ENCODE assay signal across 8 cellular contexts in the genomic region with DNA sequence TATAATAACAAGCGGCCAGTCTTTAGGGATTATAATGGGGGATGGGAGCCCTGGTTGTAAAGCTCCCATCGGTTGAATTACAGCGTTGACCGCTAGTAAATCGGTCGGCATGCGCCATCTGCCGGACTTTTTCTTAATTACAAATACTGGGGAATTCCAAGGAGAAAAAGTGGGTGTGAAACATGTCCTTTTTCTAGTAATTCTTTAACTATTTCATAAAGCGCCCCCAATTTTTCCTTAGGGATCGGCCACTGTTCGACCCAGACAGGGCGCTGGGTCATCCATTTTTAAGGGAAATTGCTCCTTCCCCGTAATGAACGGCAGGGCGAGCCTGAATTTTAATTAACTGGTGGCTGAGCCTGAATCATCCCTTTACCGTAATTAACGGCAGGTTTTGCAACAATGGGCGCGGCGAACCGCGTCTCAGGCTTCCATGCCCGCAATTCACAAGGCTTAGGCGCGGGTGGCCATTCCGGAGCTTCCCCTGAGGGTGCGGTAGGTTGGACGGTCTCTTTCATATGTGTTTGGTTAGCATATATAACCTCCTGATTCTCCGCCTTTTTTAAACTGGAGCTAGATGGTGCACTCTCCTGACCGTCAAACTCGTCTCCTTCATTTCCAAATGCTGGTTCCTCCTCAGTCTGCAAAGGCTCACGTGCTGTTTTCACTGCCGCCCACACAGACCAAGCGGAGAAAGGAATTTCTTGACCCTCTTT. TPM values are rescaled to one million over a fixed set of nuclear protein-coding genes. Genes with fewer than 3 reads are reported as not detected.
DNase-seq lines count a peak whose midpoint lies in the region; ATAC-seq, FAIRE-seq and TF ChIP-seq lines count a peak whose summit lies in the region.

No MANE protein-coding gene starts in this region.

- no peak overlapping the region for H3K9ac ChIP-seq in HepG2 (ENCODE audit: insufficient read depth, low read depth, low read length)

- TF ChIP-seq CTCF in dorsolateral prefrontal cortex (IDR thresholded peaks at IDR 0.05 in 54 of 56, conservative IDR thresholded peaks at IDR 0.05 in 2 of 56; ENCODE audit: low read depth in 1 of 56, partially characterized antibody in 56 of 56) (peak; percentile 44 to 85 (median 72)), HepG2 (CRISPR knock-in tag; IDR thresholded peaks at IDR 0.05) (peak; percentile 69)

- H3K27ac ChIP-seq in dorsolateral prefrontal cortex = peak overlapping the region in 21 of 59 donors; percentile 10 to 70 (median 39)
- H3K27ac ChIP-seq in HepG2 (ENCODE audit: extremely low read length, insufficient read depth, low read length) = no peak overlapping the region

- POLR2A ChIA-PET in activated CD4-positive, alpha-beta T cell treated with anti-CD3 and anti-CD28 coated beads, Interleukin-2, amount 10 ng/mL, durations not matched to agents 7 days and 5 days (lab: Charles Lee) = interaction anchor here (0.7 kb wide), 1 partner anchor 102 kb away, joined by 3 read pairs; no protein-coding TSS in a partner anchor
- POLR2A ChIA-PET in HepG2 (lab: Yijun Ruan, JAX) = interaction anchor here (2.0 kb wide), 1 partner anchor 231 kb away, joined by 7 read pairs; no protein-coding TSS in a partner anchor

- H3K9me3 Mint-ChIP-seq in activated CD4-positive, alpha-beta T cell treated with anti-CD3 and anti-CD28 coated beads, Interleukin-2, amount 10 ng/mL, durations not matched to agents 7 days and 5 days = no peaks in the 10 kb centered on the region

- CTCF ChIA-PET in activated CD4-positive, alpha-beta T cell treated with anti-CD3 and anti-CD28 coated beads, Interleukin-2, amount 10 ng/mL, durations not matched to agents 7 days and 5 days (lab: Charles Lee) = interaction anchor here (0.6 to 3.6 kb wide), 10 partner anchors 12 to 1531 kb away, joined by 3 to 17 read pairs (median 4); a partner anchor contains a TSS
- CTCF ChIA-PET in HepG2 (lab: Yijun Ruan, JAX; ENCODE audit: low intra/inter-chr PET ratio, low total read pairs) = interaction anchor here (1.2 to 2.5 kb wide), 2 partner anchors 148 to 231 kb away, joined by 6 to 29 read pairs; no protein-coding TSS in a partner anchor

- peak; percentile 45; the same call in 2 of the 3 replicates for ATAC-seq in HepG2
- ATAC-seq in GM21367 (IDR thresholded peaks at IDR 0.05; ENCODE audit: unreplicated experiment) = no peak

- DNase-seq in ACHN = peak; percentile 69
- DNase-seq in H54 (ENCODE audit: insufficient read length, low spot score) = peak; percentile 31
- DNase-seq in NCI-H460 (ENCODE audit: extremely low read depth, low read depth) = peak; percentile 61
- peak; percentile 62 for DNase-seq in activated CD4-positive, alpha-beta T cell treated with anti-CD3 and anti-CD28 coated beads, Interleukin-2, amount 10 ng/mL, durations not matched to agents 7 days and 5 days
- DNase-seq in dorsolateral prefrontal cortex = peak in 9 of 10 donors; percentile 46 to 81 (median 66)
- peak; percentile 60 for DNase-seq in HepG2 (ENCODE audit: low spot score)
- DNase-seq in stimulated activated CD4-positive, alpha-beta T cell treated with anti-CD3 and anti-CD28 coated beads, Interleukin-2, amount 100 ng/mL, for 48 hours = peak; percentile 57 to 74

- H3K36me3 ChIP-seq in HepG2 (replicated peaks in 1 of 2; ENCODE audit: control insufficient read depth in 1 of 2, insufficient read depth in 2 of 2, low read length in 2 of 2) = no peaks in the 10 kb centered on the region

- H3K79me2 ChIP-seq in HepG2 (ENCODE audit: insufficient read depth, low read length) = no peaks in the 10 kb centered on the region

- no peaks in the 10 kb centered on the region; the same call in 1 of the 2 replicates for H3K9me3 ChIP-seq in HepG2 (ENCODE audit: low read length)

- 6% methylated on average over 23 of the region's 34 CpGs for WGBS in HepG2 (ENCODE audit: low lambda C conversion rate)

- H2AFZ ChIP-seq in HepG2 (ENCODE audit: low read length) = no peak overlapping the region

- H4K20me1 ChIP-seq in HepG2 (ENCODE audit: insufficient read depth, low read length) = no peaks in the 10 kb centered on the region

- 0 out of 2 replicates have a peak, but pooled peaks cover 4% of the 10 kb centered on the region for H3K4me1 ChIP-seq in HepG2 (ENCODE audit: insufficient read depth, low read length)

- H3K4me3 Mint-ChIP-seq in activated CD4-positive, alpha-beta T cell treated with anti-CD3 and anti-CD28 coated beads, Interleukin-2, amount 10 ng/mL, durations not matched to agents 7 days and 5 days = no peak overlapping the region

- H3K36me3 Mint-ChIP-seq in activated CD4-positive, alpha-beta T cell treated with anti-CD3 and anti-CD28 coated beads, Interleukin-2, amount 10 ng/mL, durations not matched to agents 7 days and 5 days (ENCODE audit: low read depth) = no peaks in the 10 kb centered on the region

- no peak for TF ChIP-seq EP300 in HepG2 (IDR thresholded peaks at IDR 0.05; ENCODE audit: low read depth in 2 of 2, low read length in 2 of 2)
- no peak for TF ChIP-seq EP300 in HepG2 (CRISPR knock-in tag; IDR thresholded peaks at IDR 0.05; ENCODE audit: borderline replicate concordance)

- peaks cover 41% of the 10 kb centered on the region for H3K27me3 Mint-ChIP-seq in activated CD4-positive, alpha-beta T cell treated with anti-CD3 and anti-CD28 coated beads, Interleukin-2, amount 10 ng/mL, durations not matched to agents 7 days and 5 days

- peaks cover 0 to 9% (median 0%) of the 10 kb centered on the region in 45 donors for H3K27me3 ChIP-seq in dorsolateral prefrontal cortex
- peaks cover 0 to 36% of the 10 kb centered on the region in 2 experiments for H3K27me3 ChIP-seq in HepG2 (ENCODE audit: control insufficient read depth in 1 of 2, insufficient read depth in 2 of 2, low read length in 2 of 2)

- in situ Hi-C loops in ACHN (cut with HindIII; ENCODE audit: low pct_ligation_motif_present, low pct_unique_long_range_greater_than_20kb, low sequenced_read_pairs) (no loop called here), HepG2 (cut with HindIII; ENCODE audit: extremely low pct_ligation_motif_present, low pct_unique_long_range_greater_than_20kb) (loop anchor here (10.0 kb wide), 2 partner anchors 115 to 235 kb away; a partner anchor contains a TSS)

- intact Hi-C loops in dorsolateral prefrontal cortex (cut with DNase I) = loop anchor here (1.0 to 10.0 kb wide), 8 partner anchors 117 to 692 kb away; a partner anchor contains a TSS
- intact Hi-C loops in HepG2 (cut with micrococcal nuclease; ENCODE audit: unreplicated experiment) = loop anchor here (2.0 kb wide), 3 partner anchors 51 to 445 kb away; a partner anchor contains a TSS

- TF ChIP-seq RAD21 in HepG2 (CRISPR knock-in tag; IDR thresholded peaks at IDR 0.05) = peak; percentile 65; the same call in 1 of the 2 replicates

- H3K4me3 ChIP-seq in dorsolateral prefrontal cortex (peak overlapping the region in 58 of 59 donors; percentile 16 to 68 (median 44)), HepG2 (replicated peaks in 1 of 3; ENCODE audit: insufficient read depth in 1 of 3, low read depth in 2 of 3, low read length in 3 of 3) (no peak overlapping the region)

- FAIRE-seq in H54 (lab: Jason Lieb, UNC) = peak; percentile 70
- FAIRE-seq in HepG2 (lab: Jason Lieb, UNC) = no peak

- peak overlapping the region; percentile 43; the same call in 1 of the 2 replicates for H3K4me2 ChIP-seq in HepG2 (ENCODE audit: low read depth, low read length)

- no peak for TF ChIP-seq POLR2A in H54 (IDR thresholded peaks at IDR 0.05; ENCODE audit: low read depth, low read length)
- TF ChIP-seq POLR2A in HepG2 (IDR thresholded peaks at IDR 0.05; ENCODE audit: insufficient read depth in 1 of 2, low read depth in 2 of 2, low read length in 2 of 2) = no peak

- H3K4me1 Mint-ChIP-seq in activated CD4-positive, alpha-beta T cell treated with anti-CD3 and anti-CD28 coated beads, Interleukin-2, amount 10 ng/mL, durations not matched to agents 7 days and 5 days = peaks cover 3% of the 10 kb centered on the region

- peak overlapping the region; percentile 36 for H3K27ac Mint-ChIP-seq in activated CD4-positive, alpha-beta T cell treated with anti-CD3 and anti-CD28 coated beads, Interleukin-2, amount 10 ng/mL, durations not matched to agents 7 days and 5 days

- no TSS peak for BruUV-seq in HepG2 (replicated peaks; lab: Mats Ljungman, UMichigan)

RNA-seq across cellular contexts. Expression of a gene that starts 30.2 kb away (rescaled TPM):
- 10.9 and 11.2 TPM in 2 replicates for total RNA-seq in NCI-H460 (2014; rRNA removed; shearing (Covaris generic))
- polyA plus RNA-seq in NCI-H460 (2014; cell fraction: nucleus; rRNA removed) = 26.3 and 26.6 TPM in 2 replicates
- total RNA-seq in activated CD4-positive, alpha-beta T cell treated with anti-CD3 and anti-CD28 coated beads, Interleukin-2, amount 10 ng/mL, durations not matched to agents 7 days and 5 days = 10 to 100 TPM in 1 of 2 experiments, 1 to 10 TPM in 1; 9.7 to 11.2 TPM
- 10 to 100 TPM; 47.6 to 92.0 (median 62.5) TPM for total RNA-seq in dorsolateral prefrontal cortex
- 1.3 and 1.7 TPM in 2 replicates for total RNA-seq in HepG2 (2016; rRNA removed; fragmentation: Illumina TruSeq; extraction: Trizol)
- total RNA-seq in HepG2 (2016; cell fraction: cytosol; rRNA removed; fragmentation: Illumina TruSeq; extraction: Trizol; ENCODE audit: low read depth) = 0.61 and 0.62 TPM in 2 replicates
- 1.1 and 1.6 TPM in 2 replicates for total RNA-seq in HepG2 (2016; cell fraction: insoluble cytoplasmic fraction; rRNA removed; fragmentation: Illumina TruSeq; extraction: Trizol)
- 1.6 and 1.7 TPM in 2 replicates for total RNA-seq in HepG2 (2016; cell fraction: membrane; rRNA removed; fragmentation: Illumina TruSeq; extraction: Trizol)
- 1.2 and 1.7 TPM in 2 replicates for total RNA-seq in HepG2 (2016; cell fraction: nucleus; rRNA removed; fragmentation: Illumina TruSeq; extraction: Trizol)
- 2.4 and 3.1 TPM in 2 replicates for polyA plus RNA-seq in HepG2 (2011; rRNA removed)
- 2.1 and 2.9 TPM in 2 replicates for polyA plus RNA-seq in HepG2 (2011; cell fraction: cytosol; rRNA removed)
- 8.0 and 8.2 TPM in 2 replicates for polyA plus RNA-seq in HepG2 (2011; cell fraction: nucleus; rRNA removed)
- polyA plus RNA-seq in HepG2 (2012) = 3.2 TPM in 2 replicates
- polyA plus RNA-seq in HepG2 (2016; cell fraction: cytosol; fragmentation: Illumina TruSeq; extraction: Trizol; ENCODE audit: low read depth) = 0.58 and 0.84 TPM in 2 replicates
- 1.7 and 2.0 TPM in 2 replicates for polyA plus RNA-seq in HepG2 (2016; cell fraction: insoluble cytoplasmic fraction; fragmentation: Illumina TruSeq; extraction: Trizol; ENCODE audit: low read depth)
- 1.4 and 1.6 TPM in 2 replicates for polyA plus RNA-seq in HepG2 (2016; cell fraction: membrane; fragmentation: Illumina TruSeq; extraction: Trizol; ENCODE audit: low read depth)
- 3.6 and 4.8 TPM in 2 replicates for polyA plus RNA-seq in HepG2 (2016; cell fraction: nucleus; fragmentation: Illumina TruSeq; extraction: Trizol; ENCODE audit: insufficient read depth, low read depth)
- polyA minus RNA-seq in HepG2 (2011; rRNA and poly(A)+ RNA removed; ENCODE audit: low replicate concordance) = 6.3 and 14.8 TPM in 2 replicates
- 1.1 and 1.3 TPM in 2 replicates for polyA minus RNA-seq in HepG2 (2011; cell fraction: cytosol; rRNA and poly(A)+ RNA removed)
- polyA minus RNA-seq in HepG2 (2011; cell fraction: nucleus; rRNA and poly(A)+ RNA removed) = 1.9 and 2.9 TPM in 2 replicates

RNA-seq across cellular contexts. Expression of a gene that starts 36.8 kb away (rescaled TPM):
- 0.05 TPM in 1 of 2 replicates, not detected in the other for total RNA-seq in NCI-H460 (2014; rRNA removed; shearing (Covaris generic))
- polyA plus RNA-seq in NCI-H460 (2014; cell fraction: nucleus; rRNA removed) = not detected in 2 replicates
- total RNA-seq in activated CD4-positive, alpha-beta T cell treated with anti-CD3 and anti-CD28 coated beads, Interleukin-2, amount 10 ng/mL, durations not matched to agents 7 days and 5 days = not detected
- total RNA-seq in dorsolateral prefrontal cortex (1 to 10 TPM in 18 of 120 experiments, under 1 TPM in 60, not detected in 42; 0.16 to 3.1 (median 0.61) TPM), HepG2 (2016; rRNA removed; fragmentation: Illumina TruSeq; extraction: Trizol) (not detected in 2 replicates)
- total RNA-seq in HepG2 (2016; cell fraction: cytosol; rRNA removed; fragmentation: Illumina TruSeq; extraction: Trizol; ENCODE audit: low read depth) = not detected in 2 replicates
- not detected in 2 replicates for total RNA-seq in HepG2 (2016; cell fraction: insoluble cytoplasmic fraction; rRNA removed; fragmentation: Illumina TruSeq; extraction: Trizol)
- total RNA-seq in HepG2 (2016; cell fraction: membrane; rRNA removed; fragmentation: Illumina TruSeq; extraction: Trizol) = not detected in 2 replicates
- not detected in 2 replicates for total RNA-seq in HepG2 (2016; cell fraction: nucleus; rRNA removed; fragmentation: Illumina TruSeq; extraction: Trizol)
- 0.07 TPM in 1 of 2 replicates, not detected in the other for polyA plus RNA-seq in HepG2 (2011; rRNA removed)
- not detected in 2 replicates for polyA plus RNA-seq in HepG2 (2011; cell fraction: cytosol; rRNA removed)
- not detected in 2 replicates for polyA plus RNA-seq in HepG2 (2011; cell fraction: nucleus; rRNA removed)
- polyA plus RNA-seq in HepG2 (2012) = not detected in 2 replicates
- not detected in 2 replicates for polyA plus RNA-seq in HepG2 (2016; cell fraction: cytosol; fragmentation: Illumina TruSeq; extraction: Trizol; ENCODE audit: low read depth)
- polyA plus RNA-seq in HepG2 (2016; cell fraction: insoluble cytoplasmic fraction; fragmentation: Illumina TruSeq; extraction: Trizol; ENCODE audit: low read depth) = not detected in 2 replicates
- not detected in 2 replicates for polyA plus RNA-seq in HepG2 (2016; cell fraction: membrane; fragmentation: Illumina TruSeq; extraction: Trizol; ENCODE audit: low read depth)
- polyA plus RNA-seq in HepG2 (2016; cell fraction: nucleus; fragmentation: Illumina TruSeq; extraction: Trizol; ENCODE audit: insufficient read depth, low read depth) = not detected in 2 replicates
- not detected in 2 replicates for polyA minus RNA-seq in HepG2 (2011; rRNA and poly(A)+ RNA removed; ENCODE audit: low replicate concordance)
- polyA minus RNA-seq in HepG2 (2011; cell fraction: cytosol; rRNA and poly(A)+ RNA removed) = not detected in 2 replicates
- not detected in 2 replicates for polyA minus RNA-seq in HepG2 (2011; cell fraction: nucleus; rRNA and poly(A)+ RNA removed)

RNA-seq across cellular contexts. Expression of a gene that starts 52.5 kb away (rescaled TPM):
- not detected in 2 replicates for total RNA-seq in NCI-H460 (2014; rRNA removed; shearing (Covaris generic))
- not detected in 2 replicates for polyA plus RNA-seq in NCI-H460 (2014; cell fraction: nucleus; rRNA removed)
- not detected for total RNA-seq in activated CD4-positive, alpha-beta T cell treated with anti-CD3 and anti-CD28 coated beads, Interleukin-2, amount 10 ng/mL, durations not matched to agents 7 days and 5 days
- total RNA-seq in dorsolateral prefrontal cortex (10 to 100 TPM in 1 of 120 experiments, 1 to 10 TPM in 67, under 1 TPM in 51, not detected in 1; 0.14 to 16.5 (median 1.2) TPM), HepG2 (2016; rRNA removed; fragmentation: Illumina TruSeq; extraction: Trizol) (not detected in 2 replicates)
- not detected in 2 replicates for total RNA-seq in HepG2 (2016; cell fraction: cytosol; rRNA removed; fragmentation: Illumina TruSeq; extraction: Trizol; ENCODE audit: low read depth)
- not detected in 2 replicates for total RNA-seq in HepG2 (2016; cell fraction: insoluble cytoplasmic fraction; rRNA removed; fragmentation: Illumina TruSeq; extraction: Trizol)
- not detected in 2 replicates for total RNA-seq in HepG2 (2016; cell fraction: membrane; rRNA removed; fragmentation: Illumina TruSeq; extraction: Trizol)
- total RNA-seq in HepG2 (2016; cell fraction: nucleus; rRNA removed; fragmentation: Illumina TruSeq; extraction: Trizol) = not detected in 2 replicates
- not detected in 2 replicates for polyA plus RNA-seq in HepG2 (2011; rRNA removed)
- not detected in 2 replicates for polyA plus RNA-seq in HepG2 (2011; cell fraction: cytosol; rRNA removed)
- polyA plus RNA-seq in HepG2 (2011; cell fraction: nucleus; rRNA removed) = not detected in 2 replicates
- not detected in 2 replicates for polyA plus RNA-seq in HepG2 (2012)
- polyA plus RNA-seq in HepG2 (2016; cell fraction: cytosol; fragmentation: Illumina TruSeq; extraction: Trizol; ENCODE audit: low read depth) = not detected in 2 replicates
- polyA plus RNA-seq in HepG2 (2016; cell fraction: insoluble cytoplasmic fraction; fragmentation: Illumina TruSeq; extraction: Trizol; ENCODE audit: low read depth) = not detected in 2 replicates
- not detected in 2 replicates for polyA plus RNA-seq in HepG2 (2016; cell fraction: membrane; fragmentation: Illumina TruSeq; extraction: Trizol; ENCODE audit: low read depth)
- polyA plus RNA-seq in HepG2 (2016; cell fraction: nucleus; fragmentation: Illumina TruSeq; extraction: Trizol; ENCODE audit: insufficient read depth, low read depth) = not detected in 2 replicates
- polyA minus RNA-seq in HepG2 (2011; rRNA and poly(A)+ RNA removed; ENCODE audit: low replicate concordance) = not detected in 2 replicates
- polyA minus RNA-seq in HepG2 (2011; cell fraction: cytosol; rRNA and poly(A)+ RNA removed) = not detected in 2 replicates
- polyA minus RNA-seq in HepG2 (2011; cell fraction: nucleus; rRNA and poly(A)+ RNA removed) = not detected in 2 replicates

Comparison
In these comparisons a context has a peak if more than half of its experiments do, and no peak if none do; other contexts are left out.
1. H3K4me3 ChIP-seq: peak in dorsolateral prefrontal cortex (58 of 59); none in HepG2 (0 of 3).
2. Peak in every context shown above with its lines, with median percentiles within 50 percentile points of each other: DNase-seq.